Comparison of ENCODE assay signal across 1 cellular context in genomic region chr13:44868397-44868796, GRCh38.
TF ChIP-seq lines count a peak whose summit lies in the region.

No MANE protein-coding gene starts in this region.

TF ChIP-seq in GM12878, 131 proteins besides CTCF, POLR2A, EP300 and RAD21 (continued from another document):
- TF ChIP-seq E2F8 (IDR thresholded peaks at IDR 0.05; ENCODE audit: low read depth, partially characterized antibody) (no peak), PKNOX1 (IDR thresholded peaks at IDR 0.05) (peak; percentile 50), BACH1 (IDR thresholded peaks at IDR 0.05; ENCODE audit: borderline replicate concordance) (no peak; the same call in 1 of the 2 replicates), USF2 (IDR thresholded peaks at IDR 0.05; ENCODE audit: borderline replicate concordance, low read depth, low read length) (no peak), CEBPZ (IDR thresholded peaks at IDR 0.05; ENCODE audit: low read depth, low read length) (no peak), CREM (IDR thresholded peaks at IDR 0.05; ENCODE audit: low read depth) (peak; percentile 46; the same call in 1 of the 2 replicates), ESRRA (IDR thresholded peaks at IDR 0.05; ENCODE audit: low read length) (no peak), RUNX3 (IDR thresholded peaks at IDR 0.05; ENCODE audit: low read length) (peak; percentile 98), IKZF1 (conservative IDR thresholded peaks at IDR 0.05) (0 out of 2 replicates have a peak, but pooled peaks have one; percentile 25), HDGF (IDR thresholded peaks at IDR 0.05) (no peak), NFYA (IDR thresholded peaks at IDR 0.05; ENCODE audit: borderline replicate concordance, low read depth, low read length) (no peak), SMC3 (IDR thresholded peaks at IDR 0.05; ENCODE audit: borderline replicate concordance, low read length) (no peak), KLF5 (IDR thresholded peaks at IDR 0.05; ENCODE audit: partially characterized antibody) (no peak), ZNF24 (IDR thresholded peaks at IDR 0.05) (no peak), SMAD1 (IDR thresholded peaks at IDR 0.05; ENCODE audit: low read depth, partially characterized antibody) (no peak), RB1 (IDR thresholded peaks at IDR 0.05; ENCODE audit: borderline replicate concordance) (no peak), SIX5 (IDR thresholded peaks at IDR 0.05; ENCODE audit: low read depth, low read length, severe bottlenecking) (no peak), JUNB (IDR thresholded peaks at IDR 0.05) (peak; percentile 89), KAT2A (conservative IDR thresholded peaks at IDR 0.05; ENCODE audit: control insufficient read depth, low read depth, low read length) (no peak), DPF2 (IDR thresholded peaks at IDR 0.05) (no peak), NR2C1 (IDR thresholded peaks at IDR 0.05) (no peak), FOS (IDR thresholded peaks at IDR 0.05; ENCODE audit: borderline replicate concordance, extremely low read depth, insufficient read length) (no peak), ETV6 (conservative IDR thresholded peaks at IDR 0.05 in 1 of 2, IDR thresholded peaks at IDR 0.05 in 1 of 2; ENCODE audit: borderline replicate concordance in 1 of 2, low read depth in 1 of 2) (peak in 1 of 2 experiments; percentile 65; a peak in 1 of 4 replicates), ZBED1 (IDR thresholded peaks at IDR 0.05; ENCODE audit: borderline replicate concordance) (no peak), PML (IDR thresholded peaks at IDR 0.05; ENCODE audit: low read length) (no peak; the same call in 1 of the 2 replicates), PAX5 (IDR thresholded peaks at IDR 0.05; ENCODE audit: borderline replicate concordance, low read depth, low read length) (peak; percentile 67; the same call in 1 of the 2 replicates), MEF2A (IDR thresholded peaks at IDR 0.05; ENCODE audit: insufficient read depth, low read depth, low read length) (0 out of 2 replicates have a peak, but pooled peaks have one; percentile 28), CBX3 (IDR thresholded peaks at IDR 0.05; ENCODE audit: borderline replicate concordance, low read depth) (no peak), SUPT20H (IDR thresholded peaks at IDR 0.05; ENCODE audit: borderline replicate concordance, control insufficient read depth, low read depth, low read length) (no peak), MAX (IDR thresholded peaks at IDR 0.05; ENCODE audit: low read depth, low read length) (no peak), POU2F2 (IDR thresholded peaks at IDR 0.05; ENCODE audit: borderline replicate concordance, low read depth, low read length) (no peak), EED (IDR thresholded peaks at IDR 0.05; ENCODE audit: low read depth) (peak; percentile 88), HDAC6 (IDR thresholded peaks at IDR 0.05; ENCODE audit: unreplicated experiment) (no peak), IKZF2 (IDR thresholded peaks at IDR 0.05) (peak; percentile 54 to 78), PRDM15 (CRISPR knock-in tag; IDR thresholded peaks at IDR 0.05) (no peak), ZBTB33 (IDR thresholded peaks at IDR 0.05) (no peak), GATAD2B (conservative IDR thresholded peaks at IDR 0.05; ENCODE audit: low read depth) (no peak), MTA3 (IDR thresholded peaks at IDR 0.05; ENCODE audit: borderline replicate concordance, low read length) (no peak), NKRF (conservative IDR thresholded peaks at IDR 0.05) (no peak), TAF1 (IDR thresholded peaks at IDR 0.05; ENCODE audit: borderline replicate concordance, low read depth, low read length) (no peak), SREBF2 (IDR thresholded peaks at IDR 0.05; ENCODE audit: low read length) (no peak), BHLHE40 (IDR thresholded peaks at IDR 0.05; ENCODE audit: borderline replicate concordance in 1 of 2, low read depth in 2 of 2, low read length in 1 of 2) (no peak)
TF ChIP-seq in GM12878: peak in this region for 24.
